9 cellular contexts compared by ENCODE assay signal in the genomic region with DNA sequence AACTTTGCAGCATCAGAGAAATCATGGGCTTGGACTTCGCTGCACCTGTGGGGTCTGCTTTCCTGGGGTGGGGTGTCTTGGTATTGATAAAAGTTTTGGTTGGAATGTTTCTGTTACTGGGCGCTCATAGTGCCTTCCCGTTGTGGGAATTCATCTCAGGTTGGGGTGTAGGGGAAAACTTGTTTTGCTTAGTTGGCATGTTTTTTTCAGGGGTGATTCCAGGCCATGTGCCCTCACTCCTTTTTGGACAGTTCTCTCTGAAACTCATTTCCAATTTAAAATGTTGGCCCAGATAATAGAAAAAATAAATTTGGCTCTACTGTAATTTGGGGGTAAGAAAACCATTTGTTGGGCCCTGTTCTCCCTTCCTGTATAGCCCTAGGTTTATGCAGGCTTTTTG. TPM values are rescaled to one million over a fixed set of nuclear protein-coding genes. Genes with fewer than 3 reads are reported as not detected.
DNase-seq lines count a peak whose midpoint lies in the region; TF ChIP-seq lines count a peak whose summit lies in the region.
"Had no signal": no experiment of that assay in that cellular context is flagged by ENCODE, and none has a peak within 500 bp of the region (broad histone marks: within the 10 kb centered on the region; RNA-seq: fewer than 3 reads in every experiment).

No MANE protein-coding gene starts in this region.

- H3K27me3 ChIP-seq in GM23248 (replicated peaks; ENCODE audit: insufficient read depth): no peaks in the 10 kb centered on the region

- in situ Hi-C loops in GM23248 (cut with MboI): no loop called here

- H3K27ac ChIP-seq in GM23248: no peak overlapping the region
- H3K27ac ChIP-seq in SK-N-MC: no peak overlapping the region

- H4K20me1 ChIP-seq in GM23248 (ENCODE audit: insufficient read depth): no peaks in the 10 kb centered on the region

- H3K4me1 ChIP-seq in GM23248 (ENCODE audit: insufficient read depth): no peaks in the 10 kb centered on the region

- H3K9me3 ChIP-seq in GM23248 (ENCODE audit: low read depth): no peaks in the 10 kb centered on the region
- H3K9me3 ChIP-seq in SK-N-MC (ENCODE audit: low read depth, low read length): no peaks in the 10 kb centered on the region

- H3K36me3 ChIP-seq in GM23248 (ENCODE audit: low read depth): no peaks in the 10 kb centered on the region
- no peaks in the 10 kb centered on the region for H3K36me3 ChIP-seq in SK-N-MC (ENCODE audit: insufficient read depth, low read length)

- no peaks in the 10 kb centered on the region for H3K79me2 ChIP-seq in GM23248 (ENCODE audit: insufficient read depth)

- peak overlapping the region; percentile 72 for H3K4me3 ChIP-seq in GM23248
- H3K4me3 ChIP-seq in SK-N-MC: peak overlapping the region; percentile 97
- H3K4me3 ChIP-seq in fibroblast of the aortic adventitia (ENCODE audit: low read depth, low read length): peak overlapping the region; percentile 78
- H3K4me3 ChIP-seq in retinal pigment epithelial cell (ENCODE audit: low read length): peak overlapping the region; percentile 73

- H2AFZ ChIP-seq in GM23248: peak overlapping the region; percentile 88; the same call in 1 of the 2 replicates

- no peak for DNase-seq in GM23248
- DNase-seq in SK-N-MC (ENCODE audit: low read depth, low spot score): no peak
- DNase-seq in fibroblast of the aortic adventitia (ENCODE audit: low read depth): no peak
- no peak for DNase-seq in retinal pigment epithelial cell (ENCODE audit: low read depth)
- no peak for DNase-seq in stimulated activated naive CD4-positive, alpha-beta T cell treated with Interleukin-2 at 50 U/mL for 16 hours (lab: John Stamatoyannopoulos, UW)
- no peak for DNase-seq in retina
- no peak for DNase-seq in SIG-M5 treated with dmso at 0.1 percent for 504 hours (lab: John Stamatoyannopoulos, UW; ENCODE audit: unreplicated experiment)
- DNase-seq in ecto neural progenitor cell (ENCODE audit: low spot score): no peak
- DNase-seq: NCI-H748 treated with DMSO at 0.1 percent for 48 hours had no signal

- peaks cover 6% of the 10 kb centered on the region; the same call in 1 of the 2 replicates for H3F3A ChIP-seq in GM23248 (ENCODE audit: insufficient read depth)

- WGBS in GM23248 (ENCODE audit: low coverage in 1 of 2, low lambda C conversion rate in 2 of 2, missing lambda C conversion rate in 2 of 2), 2 experiments: 80 to 89% methylated on average over 3 of the region's 3 CpGs

- H3K4me2 ChIP-seq in GM23248 (ENCODE audit: unreplicated experiment): peak overlapping the region; percentile 92

- no peak for TF ChIP-seq CTCF in fibroblast of the aortic adventitia (IDR thresholded peaks at IDR 0.05; ENCODE audit: insufficient read depth, low read length)
- TF ChIP-seq CTCF in retinal pigment epithelial cell (conservative IDR thresholded peaks at IDR 0.05; ENCODE audit: low read depth, low read length): no peak

- H3K9me2 ChIP-seq in GM23248 (ENCODE audit: insufficient read depth): no peaks in the 10 kb centered on the region

- H3K9ac ChIP-seq in GM23248 (no peak overlapping the region), SK-N-MC (ENCODE audit: insufficient read length) (no peak overlapping the region)

RNA-seq across cellular contexts. Expression of a gene that starts 1.5 kb away (rescaled TPM):
- 198 and 211 TPM in 2 replicates for total RNA-seq in GM23248 (2014; rRNA removed; shearing (Covaris generic))
- 154 and 157 TPM in 2 replicates for polyA plus RNA-seq in GM23248 (2016; fragmentation: Nextera tagmentation; extraction: Ambion mirVana)
- 90.7 and 947 TPM in 2 replicates for total RNA-seq in fibroblast of the aortic adventitia (ENCODE audit: low replicate concordance)
